1 cellular context compared by ENCODE assay signal in the genomic region with DNA sequence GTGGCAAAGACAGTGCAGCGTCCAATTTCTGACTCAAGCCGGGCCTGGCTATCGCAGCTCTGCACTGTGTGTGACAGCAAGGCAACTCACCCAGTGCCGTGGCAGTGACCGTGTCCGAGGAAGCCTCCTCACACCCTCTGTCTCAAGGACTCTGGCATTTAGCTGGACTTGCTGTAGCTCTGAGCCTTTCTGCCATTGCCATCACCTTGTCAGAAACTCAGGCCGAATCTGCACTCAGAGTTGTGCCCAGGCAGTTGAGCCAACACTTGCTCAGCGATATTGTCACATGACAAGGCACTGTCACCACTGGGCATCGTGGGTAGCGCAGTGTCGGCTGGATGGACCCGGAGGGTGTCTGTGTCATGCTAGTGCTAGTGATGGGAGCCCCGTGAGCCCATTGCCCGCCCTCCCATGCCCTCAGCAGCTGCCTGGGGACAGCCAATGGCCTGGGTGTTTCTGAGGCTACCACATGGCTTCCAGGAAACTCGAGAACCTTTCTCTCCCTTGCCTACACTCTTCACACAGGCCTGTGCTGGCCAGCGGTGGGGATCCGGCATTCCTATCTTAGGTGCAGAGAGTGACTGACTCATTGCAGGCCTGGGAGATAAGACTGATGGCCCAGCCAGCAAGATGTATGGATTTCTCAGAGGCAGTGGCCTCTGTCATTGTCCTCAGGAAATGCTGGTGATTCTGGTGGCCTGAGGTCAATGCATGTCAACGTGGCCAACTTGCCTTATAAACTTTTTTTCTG.
TF ChIP-seq lines count a peak whose summit lies in the region.

No MANE protein-coding gene starts in this region.

TF ChIP-seq in K562, 482 proteins besides CTCF, POLR2A, EP300 and RAD21 (continued from another document and continues in another):
- TF ChIP-seq, protein P1, sequence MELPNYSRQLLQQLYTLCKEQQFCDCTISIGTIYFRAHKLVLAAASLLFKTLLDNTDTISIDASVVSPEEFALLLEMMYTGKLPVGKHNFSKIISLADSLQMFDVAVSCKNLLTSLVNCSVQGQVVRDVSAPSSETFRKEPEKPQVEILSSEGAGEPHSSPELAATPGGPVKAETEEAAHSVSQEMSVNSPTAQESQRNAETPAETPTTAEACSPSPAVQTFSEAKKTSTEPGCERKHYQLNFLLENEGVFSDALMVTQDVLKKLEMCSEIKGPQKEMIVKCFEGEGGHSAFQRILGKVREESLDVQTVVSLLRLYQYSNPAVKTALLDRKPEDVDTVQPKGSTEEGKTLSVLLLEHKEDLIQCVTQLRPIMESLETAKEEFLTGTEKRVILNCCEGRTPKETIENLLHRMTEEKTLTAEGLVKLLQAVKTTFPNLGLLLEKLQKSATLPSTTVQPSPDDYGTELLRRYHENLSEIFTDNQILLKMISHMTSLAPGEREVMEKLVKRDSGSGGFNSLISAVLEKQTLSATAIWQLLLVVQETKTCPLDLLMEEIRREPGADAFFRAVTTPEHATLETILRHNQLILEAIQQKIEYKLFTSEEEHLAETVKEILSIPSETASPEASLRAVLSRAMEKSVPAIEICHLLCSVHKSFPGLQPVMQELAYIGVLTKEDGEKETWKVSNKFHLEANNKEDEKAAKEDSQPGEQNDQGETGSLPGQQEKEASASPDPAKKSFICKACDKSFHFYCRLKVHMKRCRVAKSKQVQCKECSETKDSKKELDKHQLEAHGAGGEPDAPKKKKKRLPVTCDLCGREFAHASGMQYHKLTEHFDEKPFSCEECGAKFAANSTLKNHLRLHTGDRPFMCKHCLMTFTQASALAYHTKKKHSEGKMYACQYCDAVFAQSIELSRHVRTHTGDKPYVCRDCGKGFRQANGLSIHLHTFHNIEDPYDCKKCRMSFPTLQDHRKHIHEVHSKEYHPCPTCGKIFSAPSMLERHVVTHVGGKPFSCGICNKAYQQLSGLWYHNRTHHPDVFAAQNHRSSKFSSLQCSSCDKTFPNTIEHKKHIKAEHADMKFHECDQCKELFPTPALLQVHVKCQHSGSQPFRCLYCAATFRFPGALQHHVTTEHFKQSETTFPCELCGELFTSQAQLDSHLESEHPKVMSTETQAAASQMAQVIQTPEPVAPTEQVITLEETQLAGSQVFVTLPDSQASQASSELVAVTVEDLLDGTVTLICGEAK (IDR thresholded peaks at IDR 0.05) = no peak
- TF ChIP-seq, protein P1 (CRISPR knock-in tag; IDR thresholded peaks at IDR 0.05) = no peak
- TF ChIP-seq MECOM (CRISPR knock-in tag; IDR thresholded peaks at IDR 0.05) (peak; percentile 86), ZC3H11A (IDR thresholded peaks at IDR 0.05; ENCODE audit: low read depth, low read length) (no peak), ZNF644 (tag; IDR thresholded peaks at IDR 0.05; ENCODE audit: low read depth) (0 out of 2 replicates have a peak, but pooled peaks have one; percentile 57), KHSRP (IDR thresholded peaks at IDR 0.05) (no peak), PTBP1 (IDR thresholded peaks at IDR 0.05; ENCODE audit: low read depth, low read length) (no peak), ZNF274 (IDR thresholded peaks at IDR 0.05; ENCODE audit: borderline replicate concordance, low read depth, low read length) (no peak), ZNF316 (IDR thresholded peaks at IDR 0.05) (peak; percentile 78), PTTG1 (tag; IDR thresholded peaks at IDR 0.05; ENCODE audit: low read depth) (no peak), HDAC3 (IDR thresholded peaks at IDR 0.05; ENCODE audit: borderline replicate concordance, partially characterized antibody) (no peak), ZKSCAN3 (CRISPR knock-in tag; IDR thresholded peaks at IDR 0.05) (no peak), HSF4 (CRISPR knock-in tag; IDR thresholded peaks at IDR 0.05; ENCODE audit: borderline replicate concordance) (peak; percentile 64; the same call in 1 of the 2 replicates), NONO (IDR thresholded peaks at IDR 0.05; ENCODE audit: low read depth in 2 of 2, low read length in 1 of 2) (0 out of 4 replicates have a peak, but pooled peaks of 1 of the 2 experiments have one; percentile 9), ZNF507 (tag; conservative IDR thresholded peaks at IDR 0.05) (no peak), ZEB2 (IDR thresholded peaks at IDR 0.05) (peak; percentile 78), ETV1 (tag; conservative IDR thresholded peaks at IDR 0.05; ENCODE audit: low read depth) (peak; percentile 54; the same call in 1 of the 2 replicates), ZNF780A (CRISPR knock-in tag; IDR thresholded peaks at IDR 0.05) (no peak), ATF1 (CRISPR knock-in tag; IDR thresholded peaks at IDR 0.05) (no peak), ATF1 (tag; IDR thresholded peaks at IDR 0.05) (peak; percentile 66), SIN3B (IDR thresholded peaks at IDR 0.05; ENCODE audit: low read depth) (no peak)
- TF ChIP-seq, protein P2, sequence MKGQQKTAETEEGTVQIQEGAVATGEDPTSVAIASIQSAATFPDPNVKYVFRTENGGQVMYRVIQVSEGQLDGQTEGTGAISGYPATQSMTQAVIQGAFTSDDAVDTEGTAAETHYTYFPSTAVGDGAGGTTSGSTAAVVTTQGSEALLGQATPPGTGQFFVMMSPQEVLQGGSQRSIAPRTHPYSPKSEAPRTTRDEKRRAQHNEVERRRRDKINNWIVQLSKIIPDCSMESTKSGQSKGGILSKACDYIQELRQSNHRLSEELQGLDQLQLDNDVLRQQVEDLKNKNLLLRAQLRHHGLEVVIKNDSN (CRISPR knock-in tag; IDR thresholded peaks at IDR 0.05) = peak; percentile 80
- TF ChIP-seq, protein P3, sequence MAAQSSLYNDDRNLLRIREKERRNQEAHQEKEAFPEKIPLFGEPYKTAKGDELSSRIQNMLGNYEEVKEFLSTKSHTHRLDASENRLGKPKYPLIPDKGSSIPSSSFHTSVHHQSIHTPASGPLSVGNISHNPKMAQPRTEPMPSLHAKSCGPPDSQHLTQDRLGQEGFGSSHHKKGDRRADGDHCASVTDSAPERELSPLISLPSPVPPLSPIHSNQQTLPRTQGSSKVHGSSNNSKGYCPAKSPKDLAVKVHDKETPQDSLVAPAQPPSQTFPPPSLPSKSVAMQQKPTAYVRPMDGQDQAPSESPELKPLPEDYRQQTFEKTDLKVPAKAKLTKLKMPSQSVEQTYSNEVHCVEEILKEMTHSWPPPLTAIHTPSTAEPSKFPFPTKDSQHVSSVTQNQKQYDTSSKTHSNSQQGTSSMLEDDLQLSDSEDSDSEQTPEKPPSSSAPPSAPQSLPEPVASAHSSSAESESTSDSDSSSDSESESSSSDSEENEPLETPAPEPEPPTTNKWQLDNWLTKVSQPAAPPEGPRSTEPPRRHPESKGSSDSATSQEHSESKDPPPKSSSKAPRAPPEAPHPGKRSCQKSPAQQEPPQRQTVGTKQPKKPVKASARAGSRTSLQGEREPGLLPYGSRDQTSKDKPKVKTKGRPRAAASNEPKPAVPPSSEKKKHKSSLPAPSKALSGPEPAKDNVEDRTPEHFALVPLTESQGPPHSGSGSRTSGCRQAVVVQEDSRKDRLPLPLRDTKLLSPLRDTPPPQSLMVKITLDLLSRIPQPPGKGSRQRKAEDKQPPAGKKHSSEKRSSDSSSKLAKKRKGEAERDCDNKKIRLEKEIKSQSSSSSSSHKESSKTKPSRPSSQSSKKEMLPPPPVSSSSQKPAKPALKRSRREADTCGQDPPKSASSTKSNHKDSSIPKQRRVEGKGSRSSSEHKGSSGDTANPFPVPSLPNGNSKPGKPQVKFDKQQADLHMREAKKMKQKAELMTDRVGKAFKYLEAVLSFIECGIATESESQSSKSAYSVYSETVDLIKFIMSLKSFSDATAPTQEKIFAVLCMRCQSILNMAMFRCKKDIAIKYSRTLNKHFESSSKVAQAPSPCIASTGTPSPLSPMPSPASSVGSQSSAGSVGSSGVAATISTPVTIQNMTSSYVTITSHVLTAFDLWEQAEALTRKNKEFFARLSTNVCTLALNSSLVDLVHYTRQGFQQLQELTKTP (IDR thresholded peaks at IDR 0.05; ENCODE audit: low read depth in 1 of 2, partially characterized antibody in 2 of 2) = peak in 1 of 2 experiments; percentile 18
- TF ChIP-seq, protein P4, sequence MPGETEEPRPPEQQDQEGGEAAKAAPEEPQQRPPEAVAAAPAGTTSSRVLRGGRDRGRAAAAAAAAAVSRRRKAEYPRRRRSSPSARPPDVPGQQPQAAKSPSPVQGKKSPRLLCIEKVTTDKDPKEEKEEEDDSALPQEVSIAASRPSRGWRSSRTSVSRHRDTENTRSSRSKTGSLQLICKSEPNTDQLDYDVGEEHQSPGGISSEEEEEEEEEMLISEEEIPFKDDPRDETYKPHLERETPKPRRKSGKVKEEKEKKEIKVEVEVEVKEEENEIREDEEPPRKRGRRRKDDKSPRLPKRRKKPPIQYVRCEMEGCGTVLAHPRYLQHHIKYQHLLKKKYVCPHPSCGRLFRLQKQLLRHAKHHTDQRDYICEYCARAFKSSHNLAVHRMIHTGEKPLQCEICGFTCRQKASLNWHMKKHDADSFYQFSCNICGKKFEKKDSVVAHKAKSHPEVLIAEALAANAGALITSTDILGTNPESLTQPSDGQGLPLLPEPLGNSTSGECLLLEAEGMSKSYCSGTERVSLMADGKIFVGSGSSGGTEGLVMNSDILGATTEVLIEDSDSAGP (CRISPR knock-in tag; IDR thresholded peaks at IDR 0.05) = no peak
- TF ChIP-seq, protein P5, sequence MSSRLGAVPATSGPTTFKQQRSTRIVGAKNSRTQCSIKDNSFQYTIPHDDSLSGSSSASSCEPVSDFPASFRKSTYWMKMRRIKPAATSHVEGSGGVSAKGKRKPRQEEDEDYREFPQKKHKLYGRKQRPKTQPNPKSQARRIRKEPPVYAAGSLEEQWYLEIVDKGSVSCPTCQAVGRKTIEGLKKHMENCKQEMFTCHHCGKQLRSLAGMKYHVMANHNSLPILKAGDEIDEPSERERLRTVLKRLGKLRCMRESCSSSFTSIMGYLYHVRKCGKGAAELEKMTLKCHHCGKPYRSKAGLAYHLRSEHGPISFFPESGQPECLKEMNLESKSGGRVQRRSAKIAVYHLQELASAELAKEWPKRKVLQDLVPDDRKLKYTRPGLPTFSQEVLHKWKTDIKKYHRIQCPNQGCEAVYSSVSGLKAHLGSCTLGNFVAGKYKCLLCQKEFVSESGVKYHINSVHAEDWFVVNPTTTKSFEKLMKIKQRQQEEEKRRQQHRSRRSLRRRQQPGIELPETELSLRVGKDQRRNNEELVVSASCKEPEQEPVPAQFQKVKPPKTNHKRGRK (tag; IDR thresholded peaks at IDR 0.05) = no peak
- TF ChIP-seq, protein P6, sequence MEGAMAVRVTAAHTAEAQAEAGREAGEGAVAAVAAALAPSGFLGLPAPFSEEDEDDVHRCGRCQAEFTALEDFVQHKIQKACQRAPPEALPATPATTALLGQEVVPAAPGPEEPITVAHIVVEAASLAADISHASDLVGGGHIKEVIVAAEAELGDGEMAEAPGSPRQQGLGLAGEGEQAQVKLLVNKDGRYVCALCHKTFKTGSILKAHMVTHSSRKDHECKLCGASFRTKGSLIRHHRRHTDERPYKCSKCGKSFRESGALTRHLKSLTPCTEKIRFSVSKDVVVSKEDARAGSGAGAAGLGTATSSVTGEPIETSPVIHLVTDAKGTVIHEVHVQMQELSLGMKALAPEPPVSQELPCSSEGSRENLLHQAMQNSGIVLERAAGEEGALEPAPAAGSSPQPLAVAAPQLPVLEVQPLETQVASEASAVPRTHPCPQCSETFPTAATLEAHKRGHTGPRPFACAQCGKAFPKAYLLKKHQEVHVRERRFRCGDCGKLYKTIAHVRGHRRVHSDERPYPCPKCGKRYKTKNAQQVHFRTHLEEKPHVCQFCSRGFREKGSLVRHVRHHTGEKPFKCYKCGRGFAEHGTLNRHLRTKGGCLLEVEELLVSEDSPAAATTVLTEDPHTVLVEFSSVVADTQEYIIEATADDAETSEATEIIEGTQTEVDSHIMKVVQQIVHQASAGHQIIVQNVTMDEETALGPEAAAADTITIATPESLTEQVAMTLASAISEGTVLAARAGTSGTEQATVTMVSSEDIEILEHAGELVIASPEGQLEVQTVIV (CRISPR knock-in tag; IDR thresholded peaks at IDR 0.05; ENCODE audit: borderline replicate concordance) = no peak
- TF ChIP-seq, protein P7, sequence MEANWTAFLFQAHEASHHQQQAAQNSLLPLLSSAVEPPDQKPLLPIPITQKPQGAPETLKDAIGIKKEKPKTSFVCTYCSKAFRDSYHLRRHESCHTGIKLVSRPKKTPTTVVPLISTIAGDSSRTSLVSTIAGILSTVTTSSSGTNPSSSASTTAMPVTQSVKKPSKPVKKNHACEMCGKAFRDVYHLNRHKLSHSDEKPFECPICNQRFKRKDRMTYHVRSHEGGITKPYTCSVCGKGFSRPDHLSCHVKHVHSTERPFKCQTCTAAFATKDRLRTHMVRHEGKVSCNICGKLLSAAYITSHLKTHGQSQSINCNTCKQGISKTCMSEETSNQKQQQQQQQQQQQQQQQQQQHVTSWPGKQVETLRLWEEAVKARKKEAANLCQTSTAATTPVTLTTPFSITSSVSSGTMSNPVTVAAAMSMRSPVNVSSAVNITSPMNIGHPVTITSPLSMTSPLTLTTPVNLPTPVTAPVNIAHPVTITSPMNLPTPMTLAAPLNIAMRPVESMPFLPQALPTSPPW (CRISPR knock-in tag; IDR thresholded peaks at IDR 0.05) = peak; percentile 25; the same call in 1 of the 2 replicates
